ENCODE assay signal across 8 cellular contexts in the genomic region with DNA sequence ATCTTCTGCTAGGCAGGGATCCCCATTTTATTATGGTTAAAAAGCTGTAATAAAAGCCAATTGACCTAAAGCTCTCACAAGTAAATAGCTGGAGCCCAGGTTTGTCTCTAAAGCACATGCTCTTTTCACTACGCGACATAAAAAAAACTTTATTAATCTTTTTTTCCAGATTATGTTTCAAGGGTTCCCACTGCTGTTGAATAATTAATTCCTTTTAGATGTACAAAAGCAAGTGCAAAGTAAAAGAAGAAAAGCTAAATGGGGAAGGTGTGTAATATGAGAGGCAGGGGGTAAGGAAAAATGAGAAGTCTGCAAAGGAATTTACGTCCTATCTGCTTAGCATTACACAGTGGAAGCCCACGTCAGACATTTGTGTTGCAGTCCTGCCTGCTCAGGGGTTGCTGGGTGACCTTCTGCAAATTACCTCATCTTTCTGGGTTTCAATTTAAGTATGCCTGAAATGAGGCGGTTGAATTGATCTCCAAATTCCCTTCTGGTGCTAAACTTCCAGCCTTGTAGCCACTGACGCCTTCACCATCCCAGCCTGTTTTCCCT.
DNase-seq lines count a peak whose midpoint lies in the region; ATAC-seq, FAIRE-seq and TF ChIP-seq lines count a peak whose summit lies in the region.

No MANE protein-coding gene starts in this region.

- H3K9me3 ChIP-seq in iPS-18c (ENCODE audit: control insufficient read depth, insufficient read depth, low read length) = peaks cover 3% of the 10 kb centered on the region

- DNase-seq in AG09319 (ENCODE audit: extremely low read depth, low read depth) (peak; percentile 61), RCC 7860 (ENCODE audit: low spot score) (peak; percentile 71), astrocyte of the hippocampus (ENCODE audit: low read depth, low spot score) (peak; percentile 86), middle frontal gyrus (ENCODE audit: extremely low spot score, low spot score) (no peak)

- ATAC-seq in GM18868 (IDR thresholded peaks at IDR 0.05; ENCODE audit: unreplicated experiment) (peak; percentile 31), HG03108 (IDR thresholded peaks at IDR 0.05; ENCODE audit: unreplicated experiment) (peak; percentile 17)

- H3K27ac ChIP-seq in skin epidermis = peak overlapping the region in 20 of 21 experiments; percentile 79 to 98 (median 94)

- no peak for FAIRE-seq in RCC 7860 (lab: Jason Lieb, UNC)

- TF ChIP-seq CTCF in AG09319 (IDR thresholded peaks at IDR 0.05; ENCODE audit: low read depth, low read length) = no peak

- H3K4me3 ChIP-seq in iPS-18c (ENCODE audit: insufficient read depth, low read depth, low read length) (peak overlapping the region; percentile 78), skin epidermis (peak overlapping the region; percentile 39 to 70 (median 53))
